In genomic region chr11:87036756-87037449, GRCh38 we compare ENCODE assay signal across 8 cellular contexts. TPM values are rescaled to one million over a fixed set of nuclear protein-coding genes. Genes with fewer than 3 reads are reported as not detected.
DNase-seq lines count a peak whose midpoint lies in the region; ATAC-seq and TF ChIP-seq lines count a peak whose summit lies in the region.

No MANE protein-coding gene starts in this region.

- peaks cover 46% of the 10 kb centered on the region for H3K4me1 Mint-ChIP-seq in activated CD4-positive, alpha-beta memory T cell treated with anti-CD3 and anti-CD28 coated beads, Interleukin-2, amount 10 ng/mL, durations not matched to agents 7 days and 5 days

- CTCF ChIA-PET in activated CD4-positive, alpha-beta memory T cell treated with anti-CD3 and anti-CD28 coated beads, Interleukin-2, amount 10 ng/mL, durations not matched to agents 7 days and 5 days (lab: Charles Lee), result interaction anchor here (1.0 to 2.0 kb wide), 7 partner anchors 10 to 82 kb away, joined by 3 to 8 read pairs (median 5); partner anchors contain the start of gene FZD4

- peak; percentile 7 for DNase-seq in activated gamma-delta T cell treated with Interleukin-2 at 50 U/mL for 16 hours
- no peak for DNase-seq in activated gamma-delta T cell (lab: John Stamatoyannopoulos, UW)
- no peak for DNase-seq in activated CD4-positive, alpha-beta memory T cell treated with anti-CD3 and anti-CD28 coated beads, Interleukin-2, amount 10 ng/mL, durations not matched to agents 7 days and 5 days
- DNase-seq in left ventricle myocardium superior, result no peak
- no peak for DNase-seq in gastrocnemius medialis
- no peak for DNase-seq in COR-L47 (lab: John Stamatoyannopoulos, UW)
- no peak for DNase-seq in foreskin melanocyte

- POLR2A ChIA-PET in activated CD4-positive, alpha-beta memory T cell treated with anti-CD3 and anti-CD28 coated beads, Interleukin-2, amount 10 ng/mL, durations not matched to agents 7 days and 5 days (lab: Charles Lee), result interaction anchor here (1.4 to 1.7 kb wide), 2 partner anchors 9 to 45 kb away, joined by 4 to 14 read pairs; no protein-coding TSS in a partner anchor

- H3K4me3 Mint-ChIP-seq in activated CD4-positive, alpha-beta memory T cell treated with anti-CD3 and anti-CD28 coated beads, Interleukin-2, amount 10 ng/mL, durations not matched to agents 7 days and 5 days, result peak overlapping the region; percentile 97

- no peaks in the 10 kb centered on the region for H3K27me3 ChIP-seq in gastrocnemius medialis

- intact Hi-C loops in left ventricle myocardium superior (cut with micrococcal nuclease) (loop anchor here (10.0 kb wide), 1 partner anchor 82 kb away; the partner anchor contains the start of gene FZD4), gastrocnemius medialis (cut with DNase I; ENCODE audit: low total_unique reads) (loop anchor here (1.0 to 5.0 kb wide), 4 partner anchors 55 to 245 kb away; partner anchors contain the start of gene FZD4)

- TF ChIP-seq CTCF in gastrocnemius medialis (IDR thresholded peaks at IDR 0.05 in 4 of 5, conservative IDR thresholded peaks at IDR 0.05 in 1 of 5), result no peak

- peaks cover 23 to 28% of the 10 kb centered on the region in 2 donors for H3K4me1 ChIP-seq in gastrocnemius medialis

- peaks cover 17% of the 10 kb centered on the region for H3K27me3 Mint-ChIP-seq in activated CD4-positive, alpha-beta memory T cell treated with anti-CD3 and anti-CD28 coated beads, Interleukin-2, amount 10 ng/mL, durations not matched to agents 7 days and 5 days

- no peaks in the 10 kb centered on the region for H3K9me3 Mint-ChIP-seq in activated CD4-positive, alpha-beta memory T cell treated with anti-CD3 and anti-CD28 coated beads, Interleukin-2, amount 10 ng/mL, durations not matched to agents 7 days and 5 days

- ATAC-seq in HG02981 (IDR thresholded peaks at IDR 0.05; ENCODE audit: unreplicated experiment) (peak; percentile 8), left ventricle myocardium superior (peak; percentile 4), gastrocnemius medialis (peak; percentile 9 to 36)

- H3K36me3 Mint-ChIP-seq in activated CD4-positive, alpha-beta memory T cell treated with anti-CD3 and anti-CD28 coated beads, Interleukin-2, amount 10 ng/mL, durations not matched to agents 7 days and 5 days (ENCODE audit: low read depth), result peaks cover 25% of the 10 kb centered on the region

- peak overlapping the region; percentile 68 to 96 (median 90) for H3K4me3 ChIP-seq in gastrocnemius medialis

- in situ Hi-C loops in gastrocnemius medialis (cut with MboI; ENCODE audit: low sequenced_read_pairs in 4 of 4), result loop anchor here in 1 of 4 donors (5.0 kb wide), 1 partner anchor 80 kb away; the partner anchor contains the start of gene FZD4

- peak overlapping the region; percentile 56 for H3K27ac Mint-ChIP-seq in activated CD4-positive, alpha-beta memory T cell treated with anti-CD3 and anti-CD28 coated beads, Interleukin-2, amount 10 ng/mL, durations not matched to agents 7 days and 5 days

- no peaks in the 10 kb centered on the region for H3K36me3 ChIP-seq in gastrocnemius medialis

- TF ChIP-seq POLR2A in gastrocnemius medialis (IDR thresholded peaks at IDR 0.05), result no peak

- H3K27ac ChIP-seq in gastrocnemius medialis, result peak overlapping the region; percentile 90 to 94 (median 92)

- no peaks in the 10 kb centered on the region for H3K9me3 ChIP-seq in gastrocnemius medialis

RNA-seq across cellular contexts. Expression of gene TMEM135, which starts 0.8 kb away (rescaled TPM):
- 10 to 100 TPM; 38.3 to 46.9 TPM for total RNA-seq in activated CD4-positive, alpha-beta memory T cell treated with anti-CD3 and anti-CD28 coated beads, Interleukin-2, amount 10 ng/mL, durations not matched to agents 7 days and 5 days
- total RNA-seq in left ventricle myocardium superior (20.1 TPM), gastrocnemius medialis (10 to 100 TPM in 3 of 4 donors, 1 to 10 TPM in 1; 7.9 to 38.7 (median 18.9) TPM)
